ENCODE assay signal across 20 cellular contexts in the genomic region with DNA sequence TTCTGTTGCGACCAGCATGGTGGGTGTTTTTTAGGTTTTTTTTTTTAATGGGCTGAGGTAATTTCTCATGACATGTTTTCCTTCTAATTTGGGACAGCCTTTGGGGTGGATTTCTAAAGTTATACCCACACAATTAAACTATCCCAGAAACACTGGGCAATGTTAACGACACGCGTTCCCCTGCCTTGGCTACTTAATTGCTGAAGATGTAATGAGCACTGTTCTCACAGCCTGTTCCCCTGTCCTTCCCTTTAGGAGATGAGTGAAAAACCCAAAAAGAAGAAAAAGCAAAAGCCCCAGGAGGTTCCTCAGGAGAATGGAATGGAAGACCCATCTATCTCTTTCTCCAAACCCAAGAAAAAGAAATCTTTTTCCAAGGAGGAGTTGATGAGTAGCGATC. TPM values are rescaled to one million over a fixed set of nuclear protein-coding genes. Genes with fewer than 3 reads are reported as not detected.
DNase-seq lines count a peak whose midpoint lies in the region; ATAC-seq, FAIRE-seq and TF ChIP-seq lines count a peak whose summit lies in the region.
"Had no signal": no experiment of that assay in that cellular context is flagged by ENCODE, and none has a peak within 500 bp of the region (broad histone marks: within the 10 kb centered on the region; RNA-seq: fewer than 3 reads in every experiment).

No MANE protein-coding gene starts in this region.

- peaks cover 97% of the 10 kb centered on the region for H3K36me3 Mint-ChIP-seq in activated T-cell treated with anti-CD3 and anti-CD28 coated beads, Interleukin-2, amount 50 U/mL, for 24 hours (ENCODE audit: low read depth)
- peaks cover 97% of the 10 kb centered on the region for H3K36me3 Mint-ChIP-seq in CD4-positive, alpha-beta T cell (ENCODE audit: low read depth)
- H3K36me3 Mint-ChIP-seq in activated naive CD8-positive, alpha-beta T cell, result peaks cover 33% of the 10 kb centered on the region
- peaks cover 64% of the 10 kb centered on the region for H3K36me3 Mint-ChIP-seq in neural crest cell (ENCODE audit: low read depth)

- H3K9me3 Mint-ChIP-seq in activated T-cell treated with anti-CD3 and anti-CD28 coated beads, Interleukin-2, amount 50 U/mL, for 24 hours, result no peaks in the 10 kb centered on the region
- H3K9me3 Mint-ChIP-seq in CD4-positive, alpha-beta T cell, result no peaks in the 10 kb centered on the region
- no peaks in the 10 kb centered on the region for H3K9me3 Mint-ChIP-seq in activated naive CD8-positive, alpha-beta T cell (ENCODE audit: low read depth)
- no peaks in the 10 kb centered on the region for H3K9me3 Mint-ChIP-seq in neural crest cell

- DNase-seq in activated T-cell treated with anti-CD3 and anti-CD28 coated beads, Interleukin-2, amount 50 U/mL, for 24 hours, result no peak
- no peak for DNase-seq in activated T-cell treated with anti-CD3 and anti-CD28 coated beads, Interleukin-2, amount 50 U/mL, for 48 hours
- DNase-seq in CD4-positive, alpha-beta T cell, result no peak
- no peak for DNase-seq in neural crest cell (ENCODE audit: low read depth, low spot score)
- DNase-seq in GM13977 (ENCODE audit: low spot score), result no peak
- no peak for DNase-seq in pancreas
- DNase-seq: DMS153, MG63, NCI-H1105, NCI-H1694, NCI-H2107, NCI-H226, NCI-H524 treated with DMSO at 0.1 percent for 48 hours, Peyer's patch had no signal

- WGBS in pancreas, 2 donors, result 80 to 93% methylated on average over 5 of the region's 5 CpGs

- in situ Hi-C loops in GM13977 (cut with MboI; ENCODE audit: low pct_unique_long_range_greater_than_20kb, low sequenced_read_pairs, unreplicated experiment), result no loop called here

- H3K27me3 Mint-ChIP-seq in activated T-cell treated with anti-CD3 and anti-CD28 coated beads, Interleukin-2, amount 50 U/mL, for 24 hours, result no peaks in the 10 kb centered on the region
- no peaks in the 10 kb centered on the region for H3K27me3 Mint-ChIP-seq in CD4-positive, alpha-beta T cell
- no peaks in the 10 kb centered on the region for H3K27me3 Mint-ChIP-seq in activated naive CD8-positive, alpha-beta T cell
- peaks cover 5% of the 10 kb centered on the region for H3K27me3 Mint-ChIP-seq in neural crest cell (ENCODE audit: low read depth)

- H3K27ac Mint-ChIP-seq in activated T-cell treated with anti-CD3 and anti-CD28 coated beads, Interleukin-2, amount 50 U/mL, for 24 hours, result peak overlapping the region; percentile 96
- H3K27ac Mint-ChIP-seq in CD4-positive, alpha-beta T cell, result peak overlapping the region; percentile 61
- H3K27ac Mint-ChIP-seq in activated naive CD8-positive, alpha-beta T cell, result peak overlapping the region; percentile 50
- H3K27ac Mint-ChIP-seq in neural crest cell (ENCODE audit: unreplicated experiment), result no peak overlapping the region

- FAIRE-seq in pancreas (lab: Jason Lieb, UNC), result no peak
- FAIRE-seq: A204.1, GM12892, H1 had no signal

- H3K27me3 ChIP-seq in CD4-positive, alpha-beta T cell (ENCODE audit: control insufficient read depth, insufficient read depth, low read length), result no peaks in the 10 kb centered on the region
- H3K27me3 ChIP-seq in pancreas, result no peaks in the 10 kb centered on the region
- H3K27me3 ChIP-seq: MG63, Peyer's patch had no signal

- intact Hi-C loops in CD4-positive, alpha-beta T cell (cut with DNase I, micrococcal nuclease), result loop anchor here in 1 of 2 experiments (5.0 kb wide), 1 partner anchor 180 kb away; no protein-coding TSS in a partner anchor
- intact Hi-C loops in pancreas (cut with DNase I), result no loop called here

- peaks cover 48% of the 10 kb centered on the region for H3K4me1 Mint-ChIP-seq in activated T-cell treated with anti-CD3 and anti-CD28 coated beads, Interleukin-2, amount 50 U/mL, for 24 hours (ENCODE audit: low read depth)
- H3K4me1 Mint-ChIP-seq in CD4-positive, alpha-beta T cell (ENCODE audit: low read depth), result peaks cover 38% of the 10 kb centered on the region
- peaks cover 52% of the 10 kb centered on the region for H3K4me1 Mint-ChIP-seq in activated naive CD8-positive, alpha-beta T cell (ENCODE audit: low read depth)
- H3K4me1 Mint-ChIP-seq in neural crest cell, result peaks cover 32% of the 10 kb centered on the region

- TF ChIP-seq CTCF in CD4-positive, alpha-beta T cell (IDR thresholded peaks at IDR 0.05), result no peak
- TF ChIP-seq CTCF in neural crest cell (conservative IDR thresholded peaks at IDR 0.05), result no peak
- TF ChIP-seq CTCF in GM13977 (IDR thresholded peaks at IDR 0.05; ENCODE audit: extremely low read depth, insufficient read depth, missing control alignments), result no peak
- no peak for TF ChIP-seq CTCF in pancreas (IDR thresholded peaks at IDR 0.05)

- no peak for ATAC-seq in CD4-positive, alpha-beta T cell (ENCODE audit: poor library complexity)
- ATAC-seq in pancreas, result no peak
- ATAC-seq: Right ventricle myocardium inferior had no signal

- no peak overlapping the region for H3K27ac ChIP-seq in CD4-positive, alpha-beta T cell (ENCODE audit: low read depth, low read length)
- H3K27ac ChIP-seq in pancreas, result no peak overlapping the region
- H3K27ac ChIP-seq: C4-2B, Peyer's patch had no signal

- POLR2A ChIA-PET in CD4-positive, alpha-beta T cell (lab: Charles Lee), result interaction anchor here (1.2 kb wide), 1 partner anchor 9 kb away, joined by 4 read pairs; no protein-coding TSS in a partner anchor

- H3K9me3 ChIP-seq in CD4-positive, alpha-beta T cell (ENCODE audit: control insufficient read depth, low read length), result no peaks in the 10 kb centered on the region
- no peaks in the 10 kb centered on the region for H3K9me3 ChIP-seq in pancreas
- H3K9me3 ChIP-seq: MG63, Peyer's patch had no signal

- CTCF ChIA-PET in CD4-positive, alpha-beta T cell (lab: Charles Lee), result interaction anchor here (1.6 kb wide), 1 partner anchor 11 kb away, joined by 4 read pairs; no protein-coding TSS in a partner anchor

- peak overlapping the region; percentile 91 for H3K4me3 Mint-ChIP-seq in activated T-cell treated with anti-CD3 and anti-CD28 coated beads, Interleukin-2, amount 50 U/mL, for 24 hours
- no peak overlapping the region for H3K4me3 Mint-ChIP-seq in CD4-positive, alpha-beta T cell
- peak overlapping the region; percentile 91 for H3K4me3 Mint-ChIP-seq in activated naive CD8-positive, alpha-beta T cell
- H3K4me3 Mint-ChIP-seq in neural crest cell, result peak overlapping the region; percentile 77

- no peak overlapping the region for H3K4me3 ChIP-seq in pancreas
- H3K4me3 ChIP-seq: MG63, Peyer's patch had no signal

- peaks cover 7 to 70% (median 21%) of the 10 kb centered on the region in 3 donors for H3K36me3 ChIP-seq in pancreas

- peaks cover 0 to 9% (median 0%) of the 10 kb centered on the region in 3 donors for H3K4me1 ChIP-seq in pancreas

RNA-seq across cellular contexts. Expression of gene NOP56, which starts 5.2 kb away (rescaled TPM):
- total RNA-seq in CD4-positive, alpha-beta T cell, result 100 to 1,000 TPM; 261 to 262 TPM
- 517 and 547 TPM in 2 replicates for total RNA-seq in neural crest cell
- 10 to 100 TPM; 36.2 to 83.1 (median 60.1) TPM for total RNA-seq in pancreas
- polyA plus RNA-seq in pancreas, result 100 to 1,000 TPM; 124 to 204 TPM

RNA-seq across cellular contexts. Expression of gene IDH3B, which starts 6.3 kb away (rescaled TPM):
- 100 to 1,000 TPM; 171 to 181 TPM for total RNA-seq in CD4-positive, alpha-beta T cell
- total RNA-seq in neural crest cell (100 and 102 TPM in 2 replicates), pancreas (10 to 100 TPM; 27.3 to 41.3 (median 31.3) TPM)
- polyA plus RNA-seq in pancreas, result 10 to 100 TPM; 51.2 to 83.3 TPM

RNA-seq across cellular contexts. Expression of gene EBF4, which starts 34.9 kb away (rescaled TPM):
- 1 to 10 TPM; 4.2 to 5.1 TPM for total RNA-seq in CD4-positive, alpha-beta T cell
- total RNA-seq in neural crest cell, result 23.2 and 24.6 TPM in 2 replicates
- total RNA-seq in pancreas, result 10 to 100 TPM in 2 of 6 donors, 1 to 10 TPM in 4; 6.8 to 16.4 (median 8.1) TPM
- 10 to 100 TPM; 22.9 to 25.3 TPM for polyA plus RNA-seq in pancreas
